8 cellular contexts compared by ENCODE assay signal in genomic region chr6:141562181-141562800, GRCh38.
DNase-seq lines count a peak whose midpoint lies in the region; ATAC-seq, FAIRE-seq and TF ChIP-seq lines count a peak whose summit lies in the region.

No MANE protein-coding gene starts in this region.

- no peaks in the 10 kb centered on the region for H3K79me2 ChIP-seq in DND-41 (ENCODE audit: insufficient read depth, low read length)

- peak overlapping the region; percentile 54 for H3K27ac ChIP-seq in DND-41 (ENCODE audit: low read length)
- H3K27ac ChIP-seq in pancreas = peak overlapping the region in 1 of 4 donors; percentile 14

- no peak for FAIRE-seq in pancreas (lab: Jason Lieb, UNC)

- no peak for DNase-seq in DND-41
- peak; percentile 74 for DNase-seq in KBM-7
- peak; percentile 0 to 2 for DNase-seq in activated CD4-positive, alpha-beta T cell treated with anti-CD3 and anti-CD28 coated beads, Interleukin-2, amount 50 U/mL, for 4 hours
- DNase-seq in glomerular endothelial cell (ENCODE audit: extremely low read depth, low read depth, low spot score) = peak; percentile 22
- peak in 1 of 6 donors; percentile 55 for DNase-seq in pancreas
- no peak for DNase-seq in RKO (ENCODE audit: low spot score)
- no peak for DNase-seq in LoVo (ENCODE audit: low spot score)

- WGBS in pancreas, 2 donors = 45 to 47% methylated on average over 15 of the region's 15 CpGs

- peak overlapping the region; percentile 48 for H2AFZ ChIP-seq in DND-41 (ENCODE audit: low read depth, low read length)

- no peak for TF ChIP-seq CTCF in DND-41 (IDR thresholded peaks at IDR 0.05; ENCODE audit: borderline replicate concordance, extremely low read depth, low read length, poor library complexity, severe bottlenecking)
- TF ChIP-seq CTCF in pancreas (IDR thresholded peaks at IDR 0.05) = no peak

- H3K4me1 ChIP-seq in DND-41 (ENCODE audit: insufficient read depth, low read length) (peaks cover 13% of the 10 kb centered on the region), pancreas (peaks cover 0 to 2% (median 0%) of the 10 kb centered on the region in 3 donors)

- H3K9me3 ChIP-seq in DND-41 (ENCODE audit: insufficient read depth, low read length, severe bottlenecking) = no peaks in the 10 kb centered on the region
- H3K9me3 ChIP-seq in pancreas = no peaks in the 10 kb centered on the region

- H3K4me2 ChIP-seq in DND-41 (ENCODE audit: insufficient read depth, low read length) = peak overlapping the region; percentile 13; the same call in 1 of the 2 replicates

- no peaks in the 10 kb centered on the region for H3K27me3 ChIP-seq in DND-41 (ENCODE audit: insufficient read depth, low read length, poor library complexity)
- no peaks in the 10 kb centered on the region for H3K27me3 ChIP-seq in pancreas

- ATAC-seq in DND-41 (ENCODE audit: insufficient read depth, low read depth) = 0 out of 3 replicates have a peak, but pooled peaks have one; percentile 33
- peak; percentile 24 for ATAC-seq in GM21515 (IDR thresholded peaks at IDR 0.05; ENCODE audit: unreplicated experiment)
- peak; percentile 55 to 73 (median 66) for ATAC-seq in pancreas

- peak overlapping the region; percentile 11; the same call in 1 of the 2 replicates for H3K9ac ChIP-seq in DND-41 (ENCODE audit: low read depth, low read length)

- intact Hi-C loops in pancreas (cut with DNase I) = no loop called here

- H3K36me3 ChIP-seq in DND-41 (ENCODE audit: insufficient read depth, low read length) = no peaks in the 10 kb centered on the region
- H3K36me3 ChIP-seq in pancreas = no peaks in the 10 kb centered on the region

- no peaks in the 10 kb centered on the region for H4K20me1 ChIP-seq in DND-41 (ENCODE audit: insufficient read depth, low read length)

- H3K4me3 ChIP-seq in DND-41 (ENCODE audit: low read depth in 1 of 2, low read length in 2 of 2) (no peak overlapping the region), pancreas (peak overlapping the region in 2 of 4 donors; percentile 4 to 30)

- in situ Hi-C loops in KBM-7 (cut with MboI; ENCODE audit: low pct_unique_long_range_greater_than_20kb, low sequenced_read_pairs) = no loop called here

Comparison
In these comparisons a context has a peak if more than half of its experiments do, and no peak if none do; other contexts are left out.
1. DNase-seq: peak in KBM-7 (single experiment), activated CD4-positive, alpha-beta T cell treated with anti-CD3 and anti-CD28 coated beads, Interleukin-2, amount 50 U/mL, for 4 hours (2 of 2) and glomerular endothelial cell (single experiment); none in DND-41 (single experiment), RKO (single experiment) and LoVo (single experiment).
2. Peak in every context shown above with its lines, with median percentiles within 50 percentile points of each other: ATAC-seq.